ENCODE assay signal across 2 cellular contexts in the genomic region with DNA sequence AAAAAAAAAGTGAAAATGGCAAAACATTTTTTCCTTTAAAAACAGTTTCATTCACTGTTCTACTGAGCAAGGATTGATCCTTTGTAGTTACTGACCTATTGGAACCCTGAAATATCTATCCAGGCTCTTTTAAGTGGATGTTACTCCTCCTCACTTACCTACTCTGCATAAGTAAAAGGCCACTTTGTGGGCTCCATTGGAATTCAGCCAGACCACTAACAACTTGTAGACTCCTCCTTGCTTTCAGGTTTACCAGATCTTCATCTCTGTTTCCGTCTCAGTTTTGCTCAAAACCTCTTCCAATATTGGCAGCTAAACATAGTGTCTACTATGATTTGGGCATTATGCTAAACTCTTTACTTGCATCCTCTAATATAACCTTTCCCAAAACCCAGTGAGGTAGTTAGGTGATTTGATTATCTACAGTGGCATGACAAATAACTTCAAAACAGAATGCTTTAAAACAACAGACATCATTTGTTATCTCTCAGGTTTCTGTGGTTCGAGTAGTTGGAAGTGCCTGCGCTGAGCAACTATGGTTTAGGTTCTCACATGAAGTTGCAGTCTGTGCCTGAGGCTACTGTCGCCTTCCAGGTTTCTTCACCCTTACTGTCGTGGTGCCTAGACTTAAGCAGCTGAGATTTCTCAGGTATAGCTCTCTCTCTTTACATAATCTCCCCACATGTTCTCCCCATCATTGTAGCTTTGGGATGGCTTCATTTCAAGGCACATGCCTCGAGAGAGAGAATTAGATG.
TF ChIP-seq lines count a peak whose summit lies in the region.

No MANE protein-coding gene starts in this region.

TF ChIP-seq in GM23338, 12 proteins besides CTCF, POLR2A, EP300 and RAD21 (continues in another document):
- TF ChIP-seq POLR2AphosphoS5 (IDR thresholded peaks at IDR 0.05; ENCODE audit: low read depth) (no peak), EZH2phosphoT487 (IDR thresholded peaks at IDR 0.05; ENCODE audit: unreplicated experiment) (no peak), REST (IDR thresholded peaks at IDR 0.05; ENCODE audit: unreplicated experiment) (no peak), EZH2 (IDR thresholded peaks at IDR 0.05; ENCODE audit: low read depth, unreplicated experiment) (no peak), NANOG (IDR thresholded peaks at IDR 0.05; ENCODE audit: borderline replicate concordance) (no peak), JUNB (IDR thresholded peaks at IDR 0.05; ENCODE audit: unreplicated experiment) (no peak), ZNF462 (CRISPR knock-in tag; IDR thresholded peaks at IDR 0.05) (no peak), ZNF331 (CRISPR knock-in tag; IDR thresholded peaks at IDR 0.05; ENCODE audit: low read depth) (no peak)

TF ChIP-seq in H1, 55 proteins besides CTCF, POLR2A, EP300 and RAD21:
- TF ChIP-seq ZNF274 (IDR thresholded peaks at IDR 0.05; ENCODE audit: borderline replicate concordance, extremely low read depth, low read length) = no peak
- no peak for TF ChIP-seq RNF2 (IDR thresholded peaks at IDR 0.05; ENCODE audit: borderline replicate concordance, low read depth, low read length, missing control alignments, poor library complexity, severe bottlenecking)
- TF ChIP-seq TEAD4 (IDR thresholded peaks at IDR 0.05; ENCODE audit: low read depth, low read length) = no peak
- TF ChIP-seq, protein P1, sequence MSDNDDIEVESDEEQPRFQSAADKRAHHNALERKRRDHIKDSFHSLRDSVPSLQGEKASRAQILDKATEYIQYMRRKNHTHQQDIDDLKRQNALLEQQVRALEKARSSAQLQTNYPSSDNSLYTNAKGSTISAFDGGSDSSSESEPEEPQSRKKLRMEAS (IDR thresholded peaks at IDR 0.05) = no peak
- no peak for TF ChIP-seq TBP (IDR thresholded peaks at IDR 0.05; ENCODE audit: low read depth, low read length)
- TF ChIP-seq POLR2AphosphoS5 (IDR thresholded peaks at IDR 0.05; ENCODE audit: low read depth, low read length) = no peak
- TF ChIP-seq MAFK (IDR thresholded peaks at IDR 0.05; ENCODE audit: low read depth, low read length) = no peak
- TF ChIP-seq TAF1 (IDR thresholded peaks at IDR 0.05; ENCODE audit: low read depth, low read length) = no peak
- TF ChIP-seq JUN (IDR thresholded peaks at IDR 0.05; ENCODE audit: low read depth, low read length) = no peak
- no peak for TF ChIP-seq USF2 (IDR thresholded peaks at IDR 0.05; ENCODE audit: low read length)
- no peak for TF ChIP-seq BACH1 (IDR thresholded peaks at IDR 0.05; ENCODE audit: low read length)
- no peak for TF ChIP-seq SP2 (IDR thresholded peaks at IDR 0.05; ENCODE audit: low read length)
- no peak for TF ChIP-seq KDM4A (IDR thresholded peaks at IDR 0.05; ENCODE audit: low read depth, low read length, severe bottlenecking)
- TF ChIP-seq RBBP5 (IDR thresholded peaks at IDR 0.05; ENCODE audit: borderline replicate concordance, low read depth, low read length) = no peak
- no peak for TF ChIP-seq CREB1 (IDR thresholded peaks at IDR 0.05)
- no peak for TF ChIP-seq GABPA (IDR thresholded peaks at IDR 0.05; ENCODE audit: borderline replicate concordance, insufficient read depth, low read length)
TF ChIP-seq in H1: peak in this region for 0.
